In genomic region chr9:126915846-126916543, GRCh38 we compare ENCODE assay signal across 8 cellular contexts. TPM values are rescaled to one million over a fixed set of nuclear protein-coding genes. Genes with fewer than 3 reads are reported as not detected.
A peak's percentile ranks its signal among the peaks of the same experiment; 100 is the strongest.
DNase-seq lines count a peak whose midpoint lies in the region; ATAC-seq and TF ChIP-seq lines count a peak whose summit lies in the region.

No MANE protein-coding gene starts in this region.

- H3K9me3 Mint-ChIP-seq in activated CD4-positive, alpha-beta T cell treated with anti-CD3 and anti-CD28 coated beads, Interleukin-2, amount 10 ng/mL, durations not matched to agents 7 days and 5 days = peaks cover 8% of the 10 kb centered on the region
- no peaks in the 10 kb centered on the region for H3K9me3 Mint-ChIP-seq in activated B cell treated with CpG ODN at 0.5 μM for 24 hours

- ATAC-seq in activated B cell treated with CpG ODN at 0.5 μM for 24 hours (ENCODE audit: low read depth) (no peak), HG02642 (IDR thresholded peaks at IDR 0.05; ENCODE audit: poor library complexity, unreplicated experiment) (no peak)

- H3K4me1 Mint-ChIP-seq in activated CD4-positive, alpha-beta T cell treated with anti-CD3 and anti-CD28 coated beads, Interleukin-2, amount 10 ng/mL, durations not matched to agents 7 days and 5 days = peaks cover 15% of the 10 kb centered on the region
- H3K4me1 Mint-ChIP-seq in activated B cell treated with CpG ODN at 0.5 μM for 24 hours = peaks cover 10% of the 10 kb centered on the region

- peak overlapping the region; percentile 63 for H3K4me3 ChIP-seq in iPS-18a (ENCODE audit: low read length)
- H3K4me3 ChIP-seq in stomach = peak overlapping the region; percentile 61 to 76 (median 68)
- no peak overlapping the region for H3K4me3 ChIP-seq in BE2C (ENCODE audit: low read depth, low read length)

- 51 to 72% (median 57%) methylated on average over 10 to 15 of the region's 15 CpGs for WGBS in stomach, 5 donors

- H3K9ac ChIP-seq in iPS-18a (ENCODE audit: low read length) = no peak overlapping the region

- H3K27ac Mint-ChIP-seq in activated CD4-positive, alpha-beta T cell treated with anti-CD3 and anti-CD28 coated beads, Interleukin-2, amount 10 ng/mL, durations not matched to agents 7 days and 5 days = no peak overlapping the region
- H3K27ac Mint-ChIP-seq in activated B cell treated with CpG ODN at 0.5 μM for 24 hours = no peak overlapping the region

- no peak for TF ChIP-seq POLR2A in stomach (IDR thresholded peaks at IDR 0.05)

- no peak for TF ChIP-seq EP300 in stomach (IDR thresholded peaks at IDR 0.05)

- H3K4me1 ChIP-seq in iPS-18a (ENCODE audit: control insufficient read depth, low read depth, low read length) = peaks cover 19% of the 10 kb centered on the region
- peaks cover 0 to 27% (median 22%) of the 10 kb centered on the region in 4 donors for H3K4me1 ChIP-seq in stomach
- H3K4me1 ChIP-seq in BE2C = no peaks in the 10 kb centered on the region; the same call in 1 of the 2 replicates

- peaks cover 32% of the 10 kb centered on the region for H3K27me3 ChIP-seq in iPS-18a (ENCODE audit: control insufficient read depth, insufficient read depth, low read length)
- H3K27me3 ChIP-seq in stomach = no peaks in the 10 kb centered on the region
- peaks cover 3% of the 10 kb centered on the region; the same call in 1 of the 2 replicates for H3K27me3 ChIP-seq in BE2C

- no peak overlapping the region for H3K27ac ChIP-seq in iPS-18a (ENCODE audit: low read length)
- H3K27ac ChIP-seq in stomach = peak overlapping the region; percentile 77 to 94 (median 81)

- H3K9me3 ChIP-seq in iPS-18a (ENCODE audit: control insufficient read depth, low read depth, low read length) (no peaks in the 10 kb centered on the region), stomach (no peaks in the 10 kb centered on the region), BE2C (no peaks in the 10 kb centered on the region)

- H3K36me3 Mint-ChIP-seq in activated CD4-positive, alpha-beta T cell treated with anti-CD3 and anti-CD28 coated beads, Interleukin-2, amount 10 ng/mL, durations not matched to agents 7 days and 5 days (ENCODE audit: low read depth) = no peaks in the 10 kb centered on the region
- H3K36me3 Mint-ChIP-seq in activated B cell treated with CpG ODN at 0.5 μM for 24 hours (ENCODE audit: low read depth) = peaks cover 5% of the 10 kb centered on the region

- TF ChIP-seq CTCF in activated B cell treated with CpG ODN at 0.5 μM for 24 hours (IDR thresholded peaks at IDR 0.05) (no peak), stomach (IDR thresholded peaks at IDR 0.05) (no peak), BE2C (IDR thresholded peaks at IDR 0.05; ENCODE audit: low read depth, low read length) (no peak)

- peak overlapping the region; percentile 60 for H3K4me3 Mint-ChIP-seq in activated CD4-positive, alpha-beta T cell treated with anti-CD3 and anti-CD28 coated beads, Interleukin-2, amount 10 ng/mL, durations not matched to agents 7 days and 5 days
- H3K4me3 Mint-ChIP-seq in activated B cell treated with CpG ODN at 0.5 μM for 24 hours = peak overlapping the region; percentile 66

- intact Hi-C loops in activated B cell treated with CpG ODN at 0.5 μM for 24 hours (cut with micrococcal nuclease) = loop anchor here (2.0 kb wide), 1 partner anchor 111 kb away; the partner anchor contains the start of gene ZBTB43
- intact Hi-C loops in stomach (cut with DNase I; ENCODE audit: low total_unique reads) = no loop called here

- CTCF ChIA-PET in activated CD4-positive, alpha-beta T cell treated with anti-CD3 and anti-CD28 coated beads, Interleukin-2, amount 10 ng/mL, durations not matched to agents 7 days and 5 days (lab: Charles Lee) = no interaction called here
- CTCF ChIA-PET in activated B cell treated with CpG ODN at 0.5 μM for 24 hours (lab: Charles Lee) = no interaction called here

- peaks cover 35% of the 10 kb centered on the region for H3K27me3 Mint-ChIP-seq in activated CD4-positive, alpha-beta T cell treated with anti-CD3 and anti-CD28 coated beads, Interleukin-2, amount 10 ng/mL, durations not matched to agents 7 days and 5 days
- H3K27me3 Mint-ChIP-seq in activated B cell treated with CpG ODN at 0.5 μM for 24 hours = peaks cover 6% of the 10 kb centered on the region

- DNase-seq in activated CD4-positive, alpha-beta T cell treated with anti-CD3 and anti-CD28 coated beads, Interleukin-2, amount 10 ng/mL, durations not matched to agents 7 days and 5 days = no peak
- DNase-seq in activated CD4-positive, alpha-beta T cell treated with anti-CD3 and anti-CD28 coated beads for 1 hour = no peak
- DNase-seq in activated B cell treated with CpG ODN at 0.5 μM for 24 hours (no peak), stomach (no peak), BE2C (no peak), NCI-H1436 (lab: John Stamatoyannopoulos, UW) (no peak)

- POLR2A ChIA-PET in activated CD4-positive, alpha-beta T cell treated with anti-CD3 and anti-CD28 coated beads, Interleukin-2, amount 10 ng/mL, durations not matched to agents 7 days and 5 days (lab: Charles Lee) = no interaction called here
- POLR2A ChIA-PET in activated B cell treated with CpG ODN at 0.5 μM for 24 hours (lab: Charles Lee) = interaction anchor here (1.7 kb wide), 1 partner anchor 534 kb away, joined by 8 read pairs; the partner anchor contains the start of genes LRSAM1 and RPL12

- H3K36me3 ChIP-seq in iPS-18a (ENCODE audit: control insufficient read depth, low read depth, low read length) (no peaks in the 10 kb centered on the region), stomach (no peaks in the 10 kb centered on the region), BE2C (no peaks in the 10 kb centered on the region)

RNA-seq across cellular contexts. Expression of gene RALGPS1, which starts 1.4 kb away (rescaled TPM):
- 1 to 10 TPM; 1.9 to 2.2 TPM for total RNA-seq in activated CD4-positive, alpha-beta T cell treated with anti-CD3 and anti-CD28 coated beads, Interleukin-2, amount 10 ng/mL, durations not matched to agents 7 days and 5 days
- total RNA-seq in activated B cell treated with CpG ODN at 0.5 μM for 24 hours (14.7 and 21.7 TPM in 2 replicates), stomach (100 to 1,000 TPM in 1 of 5 donors, 10 to 100 TPM in 4; 38.9 to 150 (median 68.8) TPM)
- 10 to 100 TPM in 1 of 3 donors, 1 to 10 TPM in 2; 4.7 to 20.2 (median 9.1) TPM for polyA plus RNA-seq in stomach
- 9.3 TPM for polyA plus RNA-seq in BE2C (2012; ENCODE audit: insufficient read depth, insufficient read length, low read depth)

RNA-seq across cellular contexts. Expression of gene ZBTB34, which starts 55.6 kb away (rescaled TPM):
- total RNA-seq in activated CD4-positive, alpha-beta T cell treated with anti-CD3 and anti-CD28 coated beads, Interleukin-2, amount 10 ng/mL, durations not matched to agents 7 days and 5 days = 1 to 10 TPM; 8.3 to 8.7 TPM
- total RNA-seq in activated B cell treated with CpG ODN at 0.5 μM for 24 hours (7.9 and 8.9 TPM in 2 replicates), stomach (10 to 100 TPM in 4 of 5 donors, 1 to 10 TPM in 1; 8.5 to 25.7 (median 14.0) TPM)
- 1 to 10 TPM in 2 of 3 donors, under 1 TPM in 1; 0.92 to 1.5 (median 1.5) TPM for polyA plus RNA-seq in stomach
- 4.4 TPM for polyA plus RNA-seq in BE2C (2012; ENCODE audit: insufficient read depth, insufficient read length, low read depth)
